In genomic region chr3:57079221-57079831, GRCh38 we compare ENCODE assay signal across 1 cellular context.
A peak's percentile ranks its signal among the peaks of the same experiment; 100 is the strongest.
TF ChIP-seq lines count a peak whose summit lies in the region.

No MANE protein-coding gene starts in this region.

TF ChIP-seq in H1, 55 proteins besides CTCF, POLR2A, EP300 and RAD21 (continued from another document):
- TF ChIP-seq MAX (IDR thresholded peaks at IDR 0.05) = 0 out of 2 replicates have a peak, but pooled peaks have one; percentile 62
- TF ChIP-seq POLR2AphosphoS5 (IDR thresholded peaks at IDR 0.05; ENCODE audit: low read depth, low read length) = peak; percentile 50; the same call in 1 of the 2 replicates
